Comparison of ENCODE assay signal across 3 cellular contexts in the genomic region with DNA sequence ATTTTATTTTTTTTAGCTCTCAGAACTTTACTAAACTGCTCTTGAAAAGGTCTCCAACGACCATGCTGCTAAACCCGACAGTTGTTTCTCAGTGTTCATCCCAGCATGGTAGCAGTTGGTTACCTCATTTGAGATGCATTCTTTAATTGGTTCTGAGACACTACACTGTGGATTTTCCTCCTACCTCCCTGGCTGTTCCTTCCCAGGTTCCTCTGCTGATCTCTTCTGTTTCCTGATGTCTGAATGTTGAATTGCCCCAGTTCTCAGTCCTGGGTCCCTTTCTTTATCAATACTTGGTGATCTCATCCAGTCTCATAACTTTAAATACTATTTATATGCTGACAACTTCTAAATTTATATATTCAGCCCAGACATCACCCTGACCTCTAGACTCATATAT.
A peak's percentile ranks its signal among the peaks of the same experiment; 100 is the strongest.
TF ChIP-seq lines count a peak whose summit lies in the region.

No MANE protein-coding gene starts in this region.

TF ChIP-seq in HEK293, 187 proteins besides CTCF, POLR2A, EP300 and RAD21:
- no peak for TF ChIP-seq ZNF292 (tag by site-specific recombination; IDR thresholded peaks at IDR 0.05; ENCODE audit: borderline replicate concordance, low read depth)
- no peak for TF ChIP-seq ZNF830 (tag by site-specific recombination; IDR thresholded peaks at IDR 0.05; ENCODE audit: low read depth)
- TF ChIP-seq ZNF677 (tag by site-specific recombination; IDR thresholded peaks at IDR 0.05), result 0 out of 2 replicates have a peak, but pooled peaks have one; percentile 52
- peak; percentile 57; the same call in 1 of the 2 replicates for TF ChIP-seq ZNF341 (tag by site-specific recombination; IDR thresholded peaks at IDR 0.05; ENCODE audit: low read depth)
- TF ChIP-seq KLF8 (tag by site-specific recombination; IDR thresholded peaks at IDR 0.05), result no peak

TF ChIP-seq in K562, 482 proteins besides CTCF, POLR2A, EP300 and RAD21:
- TF ChIP-seq MCM5 (IDR thresholded peaks at IDR 0.05; ENCODE audit: low read depth), result no peak
- TF ChIP-seq XRCC4 (IDR thresholded peaks at IDR 0.05; ENCODE audit: extremely low read depth, insufficient read depth, insufficient read length), result no peak
- no peak for TF ChIP-seq NCOA4 (IDR thresholded peaks at IDR 0.05; ENCODE audit: partially characterized antibody)
- TF ChIP-seq DLX4 (CRISPR knock-in tag; IDR thresholded peaks at IDR 0.05), result no peak
- TF ChIP-seq PHB (CRISPR knock-in tag; IDR thresholded peaks at IDR 0.05), result no peak
- no peak for TF ChIP-seq ZNF174 (CRISPR knock-in tag; IDR thresholded peaks at IDR 0.05)
- no peak for TF ChIP-seq WHSC1 (IDR thresholded peaks at IDR 0.05; ENCODE audit: low read length)
- no peak for TF ChIP-seq PHB2 (IDR thresholded peaks at IDR 0.05; ENCODE audit: low read depth)
- TF ChIP-seq ZNF408 (CRISPR knock-in tag; IDR thresholded peaks at IDR 0.05; ENCODE audit: low read depth), result no peak

TF ChIP-seq in endothelial cell of umbilical vein, 7 proteins besides CTCF, POLR2A, EP300 and RAD21:
- TF ChIP-seq GATA2 (IDR thresholded peaks at IDR 0.05; ENCODE audit: insufficient read depth, insufficient read length, low read depth, low read length) (no peak), EZH2 (IDR thresholded peaks at IDR 0.05; ENCODE audit: borderline replicate concordance, low read depth, low read length, severe bottlenecking) (no peak), FOS (IDR thresholded peaks at IDR 0.05; ENCODE audit: borderline replicate concordance, insufficient read depth, low read length) (no peak), JUN (IDR thresholded peaks at IDR 0.05; ENCODE audit: borderline replicate concordance, insufficient read depth, insufficient read length, low read depth) (no peak), POLR2AphosphoS5 (IDR thresholded peaks at IDR 0.05; ENCODE audit: insufficient read depth, low read depth, low read length) (no peak), MYC (IDR thresholded peaks at IDR 0.05; ENCODE audit: low read depth, low read length) (no peak)
- TF ChIP-seq, protein P1, sequence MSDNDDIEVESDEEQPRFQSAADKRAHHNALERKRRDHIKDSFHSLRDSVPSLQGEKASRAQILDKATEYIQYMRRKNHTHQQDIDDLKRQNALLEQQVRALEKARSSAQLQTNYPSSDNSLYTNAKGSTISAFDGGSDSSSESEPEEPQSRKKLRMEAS (IDR thresholded peaks at IDR 0.05; ENCODE audit: insufficient read depth, insufficient read length), result no peak
